In the genomic region with DNA sequence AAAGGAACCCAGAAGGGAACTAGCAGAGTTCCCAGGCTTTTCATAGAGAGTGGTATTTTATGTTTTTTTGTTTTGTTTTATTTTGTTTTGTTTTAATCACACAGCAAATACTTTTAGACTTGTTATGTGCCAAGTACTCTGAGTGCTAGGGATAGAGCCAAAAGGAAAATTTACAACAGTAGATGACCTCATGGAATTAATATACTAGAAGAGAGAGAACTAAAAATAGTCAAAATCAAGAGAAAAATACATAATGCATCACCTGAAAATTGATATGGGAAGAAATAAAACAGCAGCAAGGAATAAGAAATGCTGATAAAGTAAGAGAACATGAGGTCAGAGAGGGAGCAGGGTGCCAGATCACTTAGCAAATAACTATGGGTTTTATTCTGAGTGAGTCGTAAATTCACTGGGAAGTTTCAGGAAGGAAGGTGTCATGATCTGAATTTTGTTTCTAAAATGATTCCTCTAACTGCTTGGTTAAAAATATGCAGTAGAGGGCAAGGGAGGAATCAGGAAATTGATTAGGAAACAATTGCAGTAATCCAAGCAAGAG, we compare ENCODE assay signal across 28 cellular contexts.
A peak's percentile ranks its signal among the peaks of the same experiment; 100 is the strongest.
DNase-seq lines count a peak whose midpoint lies in the region; ATAC-seq and TF ChIP-seq lines count a peak whose summit lies in the region.
"Had no signal": no experiment of that assay in that cellular context is flagged by ENCODE, and none has a peak within 500 bp of the region (broad histone marks: within the 10 kb centered on the region; RNA-seq: fewer than 3 reads in every experiment).

No MANE protein-coding gene starts in this region.

- no peak for TF ChIP-seq CTCF in left ventricle myocardium inferior (IDR thresholded peaks at IDR 0.05; ENCODE audit: borderline replicate concordance)
- no peak for TF ChIP-seq CTCF in fibroblast of villous mesenchyme (IDR thresholded peaks at IDR 0.05; ENCODE audit: insufficient read depth, low read depth, low read length)
- no peak for TF ChIP-seq CTCF in tibial artery (IDR thresholded peaks at IDR 0.05)

- no peak for ATAC-seq in left ventricle myocardium superior
- no peak for ATAC-seq in GM18867 (IDR thresholded peaks at IDR 0.05; ENCODE audit: unreplicated experiment)
- ATAC-seq: A549, GM12878, GM23338 had no signal

- H3K4me1 ChIP-seq in left ventricle myocardium inferior (no peaks in the 10 kb centered on the region), tibial artery (peaks cover 0 to 55% (median 13%) of the 10 kb centered on the region in 4 donors)
- H3K4me1 ChIP-seq: A549; BLaER1 treated with 17β-estradiol and CSF1 and Interleukin-3, amounts not matched to agents 10 nM and 100 nM had no signal

- H3K27ac ChIP-seq in left ventricle myocardium inferior (replicated peaks) (peak overlapping the region; percentile 3), tibial artery (peak overlapping the region; percentile 40 to 44)
- H3K27ac ChIP-seq: A549; BLaER1 treated with 17β-estradiol and CSF1 and Interleukin-3, amounts not matched to agents 10 nM and 100 nM had no signal

- DNase-seq in left ventricle myocardium inferior (no peak), left ventricle myocardium superior (no peak), NCI-H226 (peak; percentile 12), fibroblast of villous mesenchyme (ENCODE audit: low read depth) (peak; percentile 0), tibial artery (no peak), NK-92 (lab: John Stamatoyannopoulos, UW; ENCODE audit: unreplicated experiment) (no peak)
- DNase-seq: AML-193; CD4-positive, alpha-beta T cell; GDM1; H9; IMR-90; KG1; NCI-H1092; NCI-H1417 treated with DMSO at 0.1 percent for 48 hours; NCI-H187; NCI-H2081 treated with DMSO at 0.1 percent for 48 hours; NCI-H2171; NCI-H345; NCI-H524; NCI-H774; RPMI8226; SHP77 treated with DMSO at 0.1 percent for 48 hours; SW 1271 had no signal

- H3K27me3 ChIP-seq in left ventricle myocardium inferior (ENCODE audit: low read depth), result no peaks in the 10 kb centered on the region
- H3K27me3 ChIP-seq in tibial artery, result no peaks in the 10 kb centered on the region
- H3K27me3 ChIP-seq: BLaER1 treated with 17β-estradiol and CSF1 and Interleukin-3, amounts not matched to agents 10 nM and 100 nM had no signal

- no peaks in the 10 kb centered on the region for H3K36me3 ChIP-seq in left ventricle myocardium inferior
- no peaks in the 10 kb centered on the region for H3K36me3 ChIP-seq in tibial artery
- H3K36me3 ChIP-seq: BLaER1 treated with 17β-estradiol and CSF1 and Interleukin-3, amounts not matched to agents 10 nM and 100 nM had no signal

- H3K4me3 ChIP-seq in left ventricle myocardium inferior (no peak overlapping the region), fibroblast of villous mesenchyme (ENCODE audit: low read depth, low read length) (no peak overlapping the region), tibial artery (no peak overlapping the region)
- H3K4me3 ChIP-seq: A549; BLaER1 treated with 17β-estradiol and CSF1 and Interleukin-3, amounts not matched to agents 10 nM and 100 nM; GM12878; GM23338 had no signal

- H3K9me3 ChIP-seq in left ventricle myocardium inferior (replicated peaks) (no peaks in the 10 kb centered on the region), tibial artery (no peaks in the 10 kb centered on the region)
- H3K9me3 ChIP-seq: A549; BLaER1 treated with 17β-estradiol and CSF1 and Interleukin-3, amounts not matched to agents 10 nM and 100 nM had no signal

- intact Hi-C loops in left ventricle myocardium inferior (cut with micrococcal nuclease) (no loop called here), left ventricle myocardium superior (cut with micrococcal nuclease) (no loop called here), tibial artery (cut with DNase I; ENCODE audit: low total_unique reads) (no loop called here)

Comparison
In these comparisons a context has a peak if more than half of its experiments do, and no peak if none do; other contexts are left out.
1. DNase-seq: peak in NCI-H226 (single experiment) and fibroblast of villous mesenchyme (single experiment); none in left ventricle myocardium inferior (single experiment), left ventricle myocardium superior (single experiment), tibial artery (0 of 2) and NK-92 (single experiment).